27 cellular contexts compared by ENCODE assay signal in the genomic region with DNA sequence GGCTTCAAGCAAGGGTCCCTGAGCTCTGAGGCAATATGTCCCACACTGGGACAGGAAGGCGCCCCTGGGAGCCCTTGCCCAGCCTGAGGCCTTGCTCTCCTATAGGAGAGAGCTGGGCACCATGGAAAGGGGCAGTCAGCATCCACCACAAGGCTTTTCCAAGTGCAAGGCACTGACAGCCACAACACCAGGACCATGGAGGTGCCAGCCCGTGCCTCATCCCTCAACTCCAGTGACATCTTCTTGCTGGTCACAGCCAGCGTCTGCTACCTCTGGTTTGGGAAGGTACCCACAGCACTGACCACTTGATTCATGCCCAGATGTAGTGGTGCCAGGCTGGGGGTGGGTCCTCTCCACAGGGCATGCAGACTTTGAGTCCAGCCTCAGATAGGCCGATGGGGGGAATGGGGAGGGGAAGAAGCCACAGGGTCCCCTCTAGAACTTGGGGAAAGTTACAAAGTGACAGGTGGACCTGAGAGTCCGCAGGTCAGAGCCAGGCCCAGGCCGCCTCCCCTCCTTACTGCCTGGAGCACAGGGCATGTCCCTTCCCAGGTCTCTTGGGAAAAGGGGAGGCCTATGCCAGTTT. TPM values are rescaled to one million over a fixed set of nuclear protein-coding genes. Genes with fewer than 3 reads are reported as not detected.
A peak's percentile ranks its signal among the peaks of the same experiment; 100 is the strongest.
DNase-seq lines count a peak whose midpoint lies in the region; TF ChIP-seq lines count a peak whose summit lies in the region.
"Had no signal": no experiment of that assay in that cellular context is flagged by ENCODE, and none has a peak within 500 bp of the region (broad histone marks: within the 10 kb centered on the region; RNA-seq: fewer than 3 reads in every experiment).

No MANE protein-coding gene starts in this region.

- peaks cover 58 to 80% of the 10 kb centered on the region in 2 donors for H3K36me3 Mint-ChIP-seq in CD14-positive monocyte
- H3K36me3 Mint-ChIP-seq: activated naive CD4-positive, alpha-beta T cell treated with anti-CD3 and anti-CD28 coated beads, Interleukin-2, amount 50 U/mL, for 24 hours; IgD-negative memory B cell had no signal

- no peaks in the 10 kb centered on the region for H3K9me3 Mint-ChIP-seq in CD14-positive monocyte
- H3K9me3 Mint-ChIP-seq: activated CD8-positive, alpha-beta T cell treated with anti-CD3 and anti-CD28 coated beads for 36 hours; activated naive CD4-positive, alpha-beta T cell treated with anti-CD3 and anti-CD28 coated beads, Interleukin-2, amount 50 U/mL, for 24 hours; CD8-positive, alpha-beta memory T cell; H9; IgD-negative memory B cell; mesothelial cell of epicardium; nephron; T-helper 2 cell treated with Interferon-gamma antibody and Interleukin-4, amounts not matched to agents 5 μg/mL and 100 μg/mL, for 36 hours; type B pancreatic cell had no signal

- intact Hi-C loops in CD14-positive monocyte (cut with micrococcal nuclease): loop anchor here (2.0 to 5.0 kb wide), 2 partner anchors 28 to 35 kb away; no protein-coding TSS in a partner anchor
- intact Hi-C loops in posterior vena cava (cut with DNase I): no loop called here

- peak overlapping the region in 1 of 7 donors; percentile 4 for H3K27ac Mint-ChIP-seq in CD14-positive monocyte
- H3K27ac Mint-ChIP-seq: H9; mesothelial cell of epicardium; nephron; T-helper 2 cell treated with Interferon-gamma antibody and Interleukin-4, amounts not matched to agents 5 μg/mL and 100 μg/mL, for 36 hours; type B pancreatic cell had no signal

- H3K27me3 Mint-ChIP-seq in CD14-positive monocyte (ENCODE audit: low read depth in 3 of 3): peaks cover 0 to 4% (median 2%) of the 10 kb centered on the region in 3 donors
- H3K27me3 Mint-ChIP-seq: activated CD8-positive, alpha-beta T cell treated with anti-CD3 and anti-CD28 coated beads for 36 hours; activated naive CD4-positive, alpha-beta T cell treated with anti-CD3 and anti-CD28 coated beads, Interleukin-2, amount 50 U/mL, for 24 hours; IgD-negative memory B cell; type B pancreatic cell had no signal

- H3K4me1 Mint-ChIP-seq in CD14-positive monocyte: peaks cover 31% of the 10 kb centered on the region

- no peak overlapping the region for H3K4me3 Mint-ChIP-seq in CD14-positive monocyte
- H3K4me3 Mint-ChIP-seq: activated CD8-positive, alpha-beta T cell treated with anti-CD3 and anti-CD28 coated beads for 36 hours; activated naive CD4-positive, alpha-beta T cell treated with anti-CD3 and anti-CD28 coated beads, Interleukin-2, amount 50 U/mL, for 24 hours; CD8-positive, alpha-beta memory T cell; H9; IgD-negative memory B cell; mesothelial cell of epicardium; nephron; T-helper 2 cell treated with Interferon-gamma antibody and Interleukin-4, amounts not matched to agents 5 μg/mL and 100 μg/mL, for 36 hours; type B pancreatic cell had no signal

- DNase-seq in activated CD4-positive, CD25-positive, alpha-beta regulatory T cell treated with anti-CD3 and anti-CD28 coated beads, Interleukin-2, amount 50 U/mL, for 72 hours: peak; percentile 24
- DNase-seq in activated CD4-positive, CD25-positive, alpha-beta regulatory T cell (lab: John Stamatoyannopoulos, UW): no peak
- peak; percentile 36 for DNase-seq in CD14-positive monocyte (ENCODE audit: low spot score)
- DNase-seq in effector CD4-positive, alpha-beta T cell: peak; percentile 1
- peak; percentile 71 for DNase-seq in posterior vena cava (ENCODE audit: low spot score)
- no peak for DNase-seq in iPS-NIHi7 (ENCODE audit: extremely low spot score)
- DNase-seq in epidermal melanocyte (ENCODE audit: insufficient read length, low spot score): no peak
- no peak for DNase-seq in SW480 (ENCODE audit: low spot score)
- DNase-seq: activated CD8-positive, alpha-beta T cell treated with anti-CD3 and anti-CD28 coated beads for 36 hours; activated T-cell treated with anti-CD3 and anti-CD28 coated beads for 4 hours; cortex of kidney; DMS153; glutamatergic neuron; NCI-H1417; NCI-H2107; NCI-H510A treated with DMSO at 0.1 percent for 48 hours; small intestine; stimulated activated CD4-positive, alpha-beta T cell treated with anti-CD3 and anti-CD28 coated beads, Interleukin-4, amount 100 ng/mL, for 1 hour; stimulated activated naive CD4-positive, alpha-beta T cell treated with Interleukin-2 at 50 U/mL for 16 hours had no signal

- TF ChIP-seq CTCF in CD14-positive monocyte (IDR thresholded peaks at IDR 0.05): no peak

RNA-seq across cellular contexts. Expression of a gene that starts 11.8 kb away (rescaled TPM):
- 1 to 10 TPM; 4.4 to 7.4 TPM for polyA plus RNA-seq in CD14-positive monocyte
- total RNA-seq in posterior vena cava: 1 to 10 TPM; 3.4 to 5.9 TPM

RNA-seq across cellular contexts. Expression of a gene that starts 27.1 kb away (rescaled TPM):
- polyA plus RNA-seq in CD14-positive monocyte: 1 to 10 TPM; 4.1 to 6.0 TPM
- 10 to 100 TPM; 32.5 to 40.9 TPM for total RNA-seq in posterior vena cava

RNA-seq across cellular contexts. Expression of a gene that starts 36.6 kb away (rescaled TPM):
- under 1 TPM; 0.11 to 0.14 TPM for polyA plus RNA-seq in CD14-positive monocyte
- under 1 TPM; 0.14 to 0.51 TPM for total RNA-seq in posterior vena cava

Comparison
In these comparisons a context has a peak if more than half of its experiments do, and no peak if none do; other contexts are left out.
1. DNase-seq: peak in activated CD4-positive, CD25-positive, alpha-beta regulatory T cell treated with anti-CD3 and anti-CD28 coated beads, Interleukin-2, amount 50 U/mL, for 72 hours (single experiment), CD14-positive monocyte (single experiment), effector CD4-positive, alpha-beta T cell (single experiment) and posterior vena cava (single experiment); none in activated CD4-positive, CD25-positive, alpha-beta regulatory T cell (0 of 4), iPS-NIHi7 (single experiment), epidermal melanocyte (single experiment) and SW480 (single experiment).
2. intact Hi-C loops: an anchor here in CD14-positive monocyte (2.0 to 5.0 kb wide); none called in posterior vena cava.